ENCODE assay signal across 17 cellular contexts in the genomic region with DNA sequence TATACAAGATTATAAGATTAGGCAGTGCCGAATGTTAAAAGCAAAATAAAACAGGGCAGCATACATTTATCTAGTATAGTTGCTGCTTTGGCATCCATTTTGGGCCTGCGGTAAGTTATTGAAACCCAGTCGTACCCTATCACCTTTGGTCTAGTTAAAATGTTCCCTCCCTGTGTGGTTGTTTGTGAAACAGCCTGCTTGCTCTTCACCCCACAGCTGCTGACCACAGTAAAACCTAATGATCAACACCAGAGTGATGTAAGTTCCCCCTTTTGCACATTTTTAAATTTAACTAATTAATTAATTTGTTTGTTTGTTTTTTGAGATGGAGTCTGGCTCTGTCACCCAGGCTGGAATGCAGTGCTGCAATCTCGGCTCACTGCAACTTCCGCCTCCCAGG. TPM values are rescaled to one million over a fixed set of nuclear protein-coding genes. Genes with fewer than 3 reads are reported as not detected.
DNase-seq lines count a peak whose midpoint lies in the region; ATAC-seq and TF ChIP-seq lines count a peak whose summit lies in the region.
"Had no signal": no experiment of that assay in that cellular context is flagged by ENCODE, and none has a peak within 500 bp of the region (broad histone marks: within the 10 kb centered on the region; RNA-seq: fewer than 3 reads in every experiment).

No MANE protein-coding gene starts in this region.

- no peaks in the 10 kb centered on the region for H3K36me3 Mint-ChIP-seq in endothelial cell (ENCODE audit: low read depth, unreplicated experiment)
- H3K36me3 Mint-ChIP-seq: WTC11 had no signal

- ATAC-seq in GM18861 (IDR thresholded peaks at IDR 0.05; ENCODE audit: unreplicated experiment) = peak; percentile 41
- peak; percentile 36 for ATAC-seq in GM21447 (IDR thresholded peaks at IDR 0.05; ENCODE audit: unreplicated experiment)
- ATAC-seq in HG03354 (IDR thresholded peaks at IDR 0.05; ENCODE audit: poor library complexity, severe bottlenecking, unreplicated experiment) = peak; percentile 56
- ATAC-seq in GM21717 (IDR thresholded peaks at IDR 0.05; ENCODE audit: unreplicated experiment) = no peak
- ATAC-seq: left ventricle myocardium superior, sciatic nerve, WTC11 had no signal

- no peaks in the 10 kb centered on the region for H3K9me3 Mint-ChIP-seq in endothelial cell (ENCODE audit: unreplicated experiment)
- H3K9me3 Mint-ChIP-seq: HFFc6 had no signal

- peak overlapping the region; percentile 30 for H3K27ac Mint-ChIP-seq in endothelial cell (ENCODE audit: unreplicated experiment)
- H3K27ac Mint-ChIP-seq: activated T-cell treated with anti-CD3 and anti-CD28 coated beads, Interleukin-2, amount 50 U/mL, for 24 hours; HFFc6; WTC11 had no signal

- H3K4me1 Mint-ChIP-seq in endothelial cell (ENCODE audit: unreplicated experiment) = peaks cover 9% of the 10 kb centered on the region
- H3K4me1 Mint-ChIP-seq: WTC11 had no signal

- no peak for TF ChIP-seq CTCF in endothelial cell (IDR thresholded peaks at IDR 0.05; ENCODE audit: unreplicated experiment)

- DNase-seq in endothelial cell (ENCODE audit: low spot score) (no peak), HK-2 (ENCODE audit: unreplicated experiment) (no peak), DMS79 (lab: John Stamatoyannopoulos, UW) (no peak)
- DNase-seq in stimulated activated CD4-positive, alpha-beta T cell treated with anti-CD3 and anti-CD28 coated beads, Interleukin-4, amount 100 ng/mL, for 4 hours = no peak
- DNase-seq: activated T-cell treated with anti-CD3 and anti-CD28 coated beads, Interleukin-2, amount 50 U/mL, for 24 hours; EL; esophagus squamous epithelium; HFFc6; hypothalamus; left ventricle myocardium superior; NCI-H1417 had no signal

- no peak overlapping the region for H3K4me3 Mint-ChIP-seq in endothelial cell (ENCODE audit: unreplicated experiment)
- H3K4me3 Mint-ChIP-seq: activated T-cell treated with anti-CD3 and anti-CD28 coated beads, Interleukin-2, amount 50 U/mL, for 24 hours; HFFc6; WTC11 had no signal

- H3K27me3 Mint-ChIP-seq in endothelial cell (ENCODE audit: unreplicated experiment) = no peaks in the 10 kb centered on the region

RNA-seq across cellular contexts. Expression of a gene that starts 50.3 kb away (rescaled TPM):
- 110 TPM for total RNA-seq in endothelial cell (ENCODE audit: unreplicated experiment)
